25 cellular contexts compared by ENCODE assay signal in the genomic region with DNA sequence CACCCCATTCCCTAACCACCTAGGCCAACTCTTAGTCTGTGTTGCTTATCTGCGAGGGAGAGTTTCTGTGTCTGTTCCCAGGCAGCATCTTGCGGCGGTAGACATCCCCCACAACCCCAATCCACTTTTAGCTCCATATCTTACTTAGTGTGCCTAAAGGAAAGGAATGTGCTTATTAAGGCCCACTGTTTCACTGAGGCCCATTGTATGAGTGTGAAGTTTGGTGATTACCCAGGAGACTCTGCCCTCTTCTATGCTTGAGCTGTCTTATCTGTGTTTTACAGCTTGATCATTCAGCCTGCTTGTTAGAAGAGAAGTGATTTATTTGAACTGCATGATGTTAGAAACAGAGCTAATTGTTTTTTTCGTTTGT. TPM values are rescaled to one million over a fixed set of nuclear protein-coding genes. Genes with fewer than 3 reads are reported as not detected.
DNase-seq lines count a peak whose midpoint lies in the region; ATAC-seq and TF ChIP-seq lines count a peak whose summit lies in the region.
"Had no signal": no experiment of that assay in that cellular context is flagged by ENCODE, and none has a peak within 500 bp of the region (broad histone marks: within the 10 kb centered on the region; RNA-seq: fewer than 3 reads in every experiment).

No MANE protein-coding gene starts in this region.

- H3K4me3 Mint-ChIP-seq in neural progenitor cell = no peak overlapping the region
- H3K4me3 Mint-ChIP-seq: activated CD4-positive, alpha-beta T cell treated with anti-CD3 and anti-CD28 coated beads, Interleukin-2, amount 10 ng/mL, durations not matched to agents 24 days and 14 days; activated naive CD4-positive, alpha-beta T cell treated with anti-CD3 and anti-CD28 coated beads, Interleukin-2, amount 50 U/mL, for 24 hours; CD8-positive, alpha-beta T cell; naive B cell; T-helper 2 cell treated with Interferon-gamma antibody and Interleukin-4, amounts not matched to agents 5 μg/mL and 100 μg/mL, for 36 hours had no signal

- H3K36me3 Mint-ChIP-seq in neural progenitor cell = peaks cover 2% of the 10 kb centered on the region
- H3K36me3 Mint-ChIP-seq: activated naive CD4-positive, alpha-beta T cell treated with anti-CD3 and anti-CD28 coated beads, Interleukin-2, amount 50 U/mL, for 24 hours; CD8-positive, alpha-beta T cell had no signal

- no peak for TF ChIP-seq CTCF in neural progenitor cell (IDR thresholded peaks at IDR 0.05)

- peaks cover 18% of the 10 kb centered on the region for H3K9me3 Mint-ChIP-seq in neural progenitor cell
- H3K9me3 Mint-ChIP-seq: activated CD4-positive, alpha-beta T cell treated with anti-CD3 and anti-CD28 coated beads, Interleukin-2, amount 10 ng/mL, durations not matched to agents 24 days and 14 days; activated naive CD4-positive, alpha-beta T cell treated with anti-CD3 and anti-CD28 coated beads, Interleukin-2, amount 50 U/mL, for 24 hours had no signal

- H3K9me3 ChIP-seq in neural progenitor cell (ENCODE audit: low read depth) = no peaks in the 10 kb centered on the region
- H3K9me3 ChIP-seq: Peyer's patch, uterus had no signal

- no peaks in the 10 kb centered on the region for H4K20me1 ChIP-seq in neural progenitor cell (ENCODE audit: low read depth)

- ATAC-seq in left ventricle myocardium superior (peak; percentile 75), GM21360 (IDR thresholded peaks at IDR 0.05; ENCODE audit: unreplicated experiment) (no peak)
- ATAC-seq: CD8-positive, alpha-beta T cell had no signal

- H3K27me3 Mint-ChIP-seq in neural progenitor cell (ENCODE audit: insufficient read depth, low read depth) = peaks cover 6% of the 10 kb centered on the region
- H3K27me3 Mint-ChIP-seq: activated CD4-positive, alpha-beta T cell treated with anti-CD3 and anti-CD28 coated beads, Interleukin-2, amount 10 ng/mL, durations not matched to agents 24 days and 14 days; activated naive CD4-positive, alpha-beta T cell treated with anti-CD3 and anti-CD28 coated beads, Interleukin-2, amount 50 U/mL, for 24 hours had no signal

- no peak overlapping the region for H3K4me2 ChIP-seq in neural progenitor cell

- peaks cover 12% of the 10 kb centered on the region for H3K4me1 ChIP-seq in neural progenitor cell
- H3K4me1 ChIP-seq: Peyer's patch, uterus had no signal

- H3K27me3 ChIP-seq in neural progenitor cell = no peaks in the 10 kb centered on the region
- H3K27me3 ChIP-seq: Peyer's patch, uterus had no signal

- no peak overlapping the region for H3K27ac ChIP-seq in neural progenitor cell
- H3K27ac ChIP-seq: HL-60, Peyer's patch, uterus, WERI-Rb-1 had no signal

- no peak overlapping the region for H3K4me3 ChIP-seq in neural progenitor cell
- H3K4me3 ChIP-seq: Peyer's patch, uterus had no signal

- no peak overlapping the region for H3K9ac ChIP-seq in neural progenitor cell

- intact Hi-C loops in left ventricle myocardium superior (cut with micrococcal nuclease) = loop anchor here (10.0 kb wide), 1 partner anchor 54 kb away; no protein-coding TSS in a partner anchor

- no peaks in the 10 kb centered on the region for H3K36me3 ChIP-seq in neural progenitor cell
- H3K36me3 ChIP-seq: Peyer's patch, uterus, WERI-Rb-1 had no signal

- DNase-seq in ELF-1 (ENCODE audit: low read depth, low spot score) = peak; percentile 41
- DNase-seq in amniotic epithelial cell (ENCODE audit: low read depth) = peak; percentile 53
- DNase-seq in left ventricle myocardium superior = no peak
- no peak for DNase-seq in neural progenitor cell (ENCODE audit: low spot score)
- DNase-seq in NCI-H524 (lab: John Stamatoyannopoulos, UW) = no peak
- DNase-seq in NCI-H1092 (lab: John Stamatoyannopoulos, UW) = no peak
- no peak for DNase-seq in putamen (ENCODE audit: low spot score)
- DNase-seq: activated CD4-positive, alpha-beta T cell treated with anti-CD3 and anti-CD28 coated beads, Interleukin-2, amount 10 ng/mL, durations not matched to agents 24 days and 14 days; amygdala; CD8-positive, alpha-beta T cell; H7; Karpas-422; midbrain; naive B cell; NCI-H1436 treated with DMSO at 0.1 percent for 48 hours; NCI-H226; NCI-H748 treated with DMSO at 0.1 percent for 48 hours; Peyer's patch; stimulated activated naive CD4-positive, alpha-beta T cell; uterus; WERI-Rb-1 had no signal

- peaks cover 27% of the 10 kb centered on the region for H3K4me1 Mint-ChIP-seq in neural progenitor cell
- H3K4me1 Mint-ChIP-seq: activated CD4-positive, alpha-beta T cell treated with anti-CD3 and anti-CD28 coated beads, Interleukin-2, amount 10 ng/mL, durations not matched to agents 24 days and 14 days; activated naive CD4-positive, alpha-beta T cell treated with anti-CD3 and anti-CD28 coated beads, Interleukin-2, amount 50 U/mL, for 24 hours; naive B cell had no signal

- no peaks in the 10 kb centered on the region for H3K79me2 ChIP-seq in neural progenitor cell (ENCODE audit: low read depth)

- H2AFZ ChIP-seq in neural progenitor cell (replicated peaks) = no peak overlapping the region

- H3F3A ChIP-seq in neural progenitor cell (ENCODE audit: low read depth) = peaks cover 3% of the 10 kb centered on the region

- peak overlapping the region; percentile 73 for H3K27ac Mint-ChIP-seq in neural progenitor cell
- H3K27ac Mint-ChIP-seq: activated CD4-positive, alpha-beta T cell treated with anti-CD3 and anti-CD28 coated beads, Interleukin-2, amount 10 ng/mL, durations not matched to agents 24 days and 14 days; activated naive CD4-positive, alpha-beta T cell treated with anti-CD3 and anti-CD28 coated beads, Interleukin-2, amount 50 U/mL, for 24 hours; CD8-positive, alpha-beta T cell; naive B cell; T-helper 2 cell treated with Interferon-gamma antibody and Interleukin-4, amounts not matched to agents 5 μg/mL and 100 μg/mL, for 36 hours had no signal

RNA-seq across cellular contexts. Expression of a gene that starts 10.3 kb away (rescaled TPM):
- total RNA-seq in left ventricle myocardium superior (49.0 TPM), neural progenitor cell (ENCODE audit: low replicate concordance) (2.5 and 3.3 TPM in 2 replicates)

Comparison
In these comparisons a context has a peak if more than half of its experiments do, and no peak if none do; other contexts are left out.
1. DNase-seq: peak in ELF-1 (single experiment) and amniotic epithelial cell (single experiment); none in left ventricle myocardium superior (single experiment), neural progenitor cell (single experiment), NCI-H524 (0 of 2), NCI-H1092 (single experiment) and putamen (single experiment).
2. RNA of a gene that starts 10.3 kb away (total RNA-seq): 49.0 TPM in left ventricle myocardium superior (single experiment); 2.5 to 3.3 TPM in neural progenitor cell; every median in the first group is over 10 times any median in the second.